ENCODE assay signal across 8 cellular contexts in the genomic region with DNA sequence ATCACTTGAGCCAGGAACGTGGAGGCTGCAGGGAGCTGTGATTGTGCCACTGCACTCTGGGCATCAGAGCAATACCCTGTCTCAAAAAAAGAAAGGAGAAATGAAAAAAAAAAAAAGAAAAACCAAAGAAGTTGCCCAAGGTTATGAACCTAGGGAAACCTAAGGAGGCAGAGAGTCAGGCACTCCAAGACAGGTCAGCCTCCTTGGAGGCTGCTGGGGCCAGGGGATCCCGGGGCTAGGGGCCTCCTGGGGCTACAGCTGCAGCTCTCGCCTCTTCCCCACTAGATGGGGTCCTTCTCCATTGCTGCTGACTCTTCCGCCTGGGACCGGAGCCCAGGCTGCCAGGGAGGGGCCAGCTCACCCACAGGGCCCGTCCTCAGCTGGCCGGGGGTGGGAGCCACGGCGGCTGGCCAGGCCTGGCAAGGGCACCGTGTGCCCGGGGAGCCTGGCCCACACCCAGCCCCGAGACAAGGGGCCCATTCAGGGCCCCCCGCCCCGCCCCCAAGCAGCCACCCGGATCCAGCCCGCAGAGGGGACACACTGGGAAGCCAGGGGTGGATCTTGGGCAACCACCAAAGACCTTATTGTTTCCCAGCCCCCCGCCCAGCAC. TPM values are rescaled to one million over a fixed set of nuclear protein-coding genes. Genes with fewer than 3 reads are reported as not detected.
A peak's percentile ranks its signal among the peaks of the same experiment; 100 is the strongest.
DNase-seq lines count a peak whose midpoint lies in the region; ATAC-seq, FAIRE-seq and TF ChIP-seq lines count a peak whose summit lies in the region.

No MANE protein-coding gene starts in this region.

- no peak for FAIRE-seq in astrocyte (lab: Jason Lieb, UNC)

- H3K27me3 ChIP-seq in astrocyte (ENCODE audit: insufficient read depth, low read length) (no peaks in the 10 kb centered on the region), right atrium auricular region (no peaks in the 10 kb centered on the region), sigmoid colon (no peaks in the 10 kb centered on the region)

- no peaks in the 10 kb centered on the region for H3K27me3 Mint-ChIP-seq in astrocyte (ENCODE audit: low read depth, unreplicated experiment)
- H3K27me3 Mint-ChIP-seq in stimulated activated naive CD8-positive, alpha-beta T cell treated with anti-CD3 and anti-CD28 coated beads, Interleukin-15, amount 100 ng/mL, for 72 hours = no peaks in the 10 kb centered on the region

- H3K79me2 ChIP-seq in astrocyte (ENCODE audit: insufficient read depth, low read length) = no peaks in the 10 kb centered on the region

- H3K4me1 ChIP-seq in astrocyte (ENCODE audit: insufficient read depth, low read length) (peaks cover 18% of the 10 kb centered on the region), right atrium auricular region (peaks cover 0 to 37% of the 10 kb centered on the region in 2 donors), sigmoid colon (peaks cover 0 to 49% (median 41%) of the 10 kb centered on the region in 4 donors)

- H3K36me3 ChIP-seq in astrocyte (ENCODE audit: insufficient read depth, low read length) = no peaks in the 10 kb centered on the region
- peaks cover 11% of the 10 kb centered on the region for H3K36me3 ChIP-seq in right atrium auricular region
- H3K36me3 ChIP-seq in sigmoid colon = peaks cover 0 to 41% (median 7%) of the 10 kb centered on the region in 4 donors

- intact Hi-C loops in sigmoid colon (cut with DNase I) = loop anchor here (5.0 kb wide), 2 partner anchors 211 to 226 kb away; partner anchors contain the start of gene GIGYF1

- no peak overlapping the region for H3K4me3 Mint-ChIP-seq in astrocyte (ENCODE audit: unreplicated experiment)
- H3K4me3 Mint-ChIP-seq in stimulated activated naive CD8-positive, alpha-beta T cell treated with anti-CD3 and anti-CD28 coated beads, Interleukin-15, amount 100 ng/mL, for 72 hours = no peak overlapping the region

- no peaks in the 10 kb centered on the region for H3K9me3 ChIP-seq in astrocyte (ENCODE audit: insufficient read depth, low read depth, low read length)
- H3K9me3 ChIP-seq in right atrium auricular region = no peaks in the 10 kb centered on the region
- no peaks in the 10 kb centered on the region for H3K9me3 ChIP-seq in sigmoid colon

- no peak for ATAC-seq in stimulated activated naive CD8-positive, alpha-beta T cell treated with anti-CD3 and anti-CD28 coated beads, Interleukin-15, amount 100 ng/mL, for 72 hours

- H4K20me1 ChIP-seq in astrocyte (ENCODE audit: insufficient read depth, low read length) = peaks cover 25% of the 10 kb centered on the region

- TF ChIP-seq EP300 in sigmoid colon (IDR thresholded peaks at IDR 0.05) = no peak

- H3K4me1 Mint-ChIP-seq in astrocyte (ENCODE audit: low read depth, unreplicated experiment) = peaks cover 2% of the 10 kb centered on the region
- H3K4me1 Mint-ChIP-seq in stimulated activated naive CD8-positive, alpha-beta T cell treated with anti-CD3 and anti-CD28 coated beads, Interleukin-15, amount 100 ng/mL, for 72 hours = peaks cover 34% of the 10 kb centered on the region

- peaks cover 7% of the 10 kb centered on the region for H3K36me3 Mint-ChIP-seq in astrocyte (ENCODE audit: low read depth, unreplicated experiment)

- H3K4me3 ChIP-seq in astrocyte (ENCODE audit: insufficient read depth, low read depth, low read length) (no peak overlapping the region), right atrium auricular region (peak overlapping the region in 1 of 2 donors; percentile 26), sigmoid colon (peak overlapping the region in 3 of 4 donors; percentile 14 to 23 (median 21))

- no peak overlapping the region for H2AFZ ChIP-seq in astrocyte (ENCODE audit: low read depth, low read length)

- H3K9me3 Mint-ChIP-seq in astrocyte (ENCODE audit: unreplicated experiment) = no peaks in the 10 kb centered on the region
- no peaks in the 10 kb centered on the region for H3K9me3 Mint-ChIP-seq in stimulated activated naive CD8-positive, alpha-beta T cell treated with anti-CD3 and anti-CD28 coated beads, Interleukin-15, amount 100 ng/mL, for 72 hours

- peak overlapping the region; percentile 44 for H3K4me2 ChIP-seq in astrocyte (ENCODE audit: low read length)

- peak overlapping the region; percentile 14 for H3K27ac Mint-ChIP-seq in astrocyte (ENCODE audit: unreplicated experiment)
- peak overlapping the region in 1 of 2 donors; percentile 48 for H3K27ac Mint-ChIP-seq in stimulated activated naive CD8-positive, alpha-beta T cell treated with anti-CD3 and anti-CD28 coated beads, Interleukin-15, amount 100 ng/mL, for 72 hours

- WGBS in sigmoid colon, 2 donors = 9 to 34% methylated on average over 17 of the region's 17 CpGs

- H3K9ac ChIP-seq in astrocyte (ENCODE audit: low read length) = no peak overlapping the region

- TF ChIP-seq POLR2A in sigmoid colon (IDR thresholded peaks at IDR 0.05) = no peak

- H3K27ac ChIP-seq in astrocyte (ENCODE audit: low read depth, low read length) (no peak overlapping the region), right atrium auricular region (peak overlapping the region; percentile 75 to 77), sigmoid colon (peak overlapping the region; percentile 54 to 77 (median 72))

- TF ChIP-seq CTCF in astrocyte (IDR thresholded peaks at IDR 0.05; ENCODE audit: insufficient read depth, low read depth, low read length) = peak; percentile 40
- peak; percentile 60 to 85 for TF ChIP-seq CTCF in right atrium auricular region (IDR thresholded peaks at IDR 0.05)
- TF ChIP-seq CTCF in sigmoid colon (IDR thresholded peaks at IDR 0.05) = peak; percentile 35 to 79 (median 60)

- peak; percentile 75 for DNase-seq in ELR (ENCODE audit: low read depth)
- peak; percentile 39 for DNase-seq in NCI-H1694 treated with DMSO at 0.1 percent for 48 hours (lab: John Stamatoyannopoulos, UW)
- peak; percentile 55 for DNase-seq in astrocyte (ENCODE audit: low read depth)
- peak; percentile 68 for DNase-seq in right atrium auricular region (ENCODE audit: low spot score)
- peak; percentile 92 for DNase-seq in sigmoid colon
- no peak for DNase-seq in stimulated activated CD4-positive, alpha-beta T cell treated with anti-CD3 and anti-CD28 coated beads, Interleukin-4, amount 100 ng/mL, for 24 hours
- DNase-seq in SKM-1 (lab: John Stamatoyannopoulos, UW; ENCODE audit: unreplicated experiment) = no peak
- no peak for DNase-seq in stimulated activated naive CD8-positive, alpha-beta T cell treated with anti-CD3 and anti-CD28 coated beads, Interleukin-15, amount 100 ng/mL, for 72 hours

RNA-seq across cellular contexts. Expression of gene SPACDR, which starts 1.7 kb away (rescaled TPM):
- 2.5 and 2.6 TPM in 2 replicates for total RNA-seq in astrocyte
- total RNA-seq in right atrium auricular region = not detected
- total RNA-seq in sigmoid colon = under 1 TPM in 1 of 4 donors, not detected in 3; 0.95 TPM
- under 1 TPM in 1 of 3 donors, not detected in 2; 0.63 TPM for polyA plus RNA-seq in sigmoid colon

RNA-seq across cellular contexts. Expression of gene TSC22D4, which starts 13.2 kb away (rescaled TPM):
- 52.9 and 53.4 TPM in 2 replicates for total RNA-seq in astrocyte
- 10 to 100 TPM; 26.2 to 34.6 TPM for total RNA-seq in right atrium auricular region
- 10 to 100 TPM; 24.4 to 31.6 (median 28.5) TPM for total RNA-seq in sigmoid colon
- polyA plus RNA-seq in sigmoid colon = 10 to 100 TPM; 46.8 to 53.5 (median 51.1) TPM

RNA-seq across cellular contexts. Expression of gene NYAP1, which starts 17.9 kb away (rescaled TPM):
- 2.5 and 2.6 TPM in 2 replicates for total RNA-seq in astrocyte
- 1 to 10 TPM in 1 of 2 donors, under 1 TPM in 1; 0.37 to 1.5 TPM for total RNA-seq in right atrium auricular region
- total RNA-seq in sigmoid colon = 1 to 10 TPM; 1.1 to 1.5 (median 1.4) TPM
- polyA plus RNA-seq in sigmoid colon = 1 to 10 TPM in 1 of 3 donors, under 1 TPM in 1, not detected in 1; 0.23 to 1.6 TPM

RNA-seq across cellular contexts. Expression of gene PPP1R35, which starts 29.5 kb away (rescaled TPM):
- total RNA-seq in astrocyte (18.5 and 19.7 TPM in 2 replicates), right atrium auricular region (10 to 100 TPM; 18.7 to 20.2 TPM), sigmoid colon (10 to 100 TPM; 17.4 to 42.6 (median 35.2) TPM)
- polyA plus RNA-seq in sigmoid colon = 10 to 100 TPM; 28.2 to 45.5 (median 31.4) TPM

RNA-seq across cellular contexts. Expression of gene MEPCE, which starts 36.2 kb away (rescaled TPM):
- total RNA-seq in astrocyte (20.2 and 20.5 TPM in 2 replicates), right atrium auricular region (10 to 100 TPM; 12.6 to 21.9 TPM), sigmoid colon (10 to 100 TPM; 20.0 to 29.7 (median 25.5) TPM)
- polyA plus RNA-seq in sigmoid colon = 10 to 100 TPM; 18.0 to 32.1 (median 19.7) TPM

Comparison
In these comparisons a context has a peak if more than half of its experiments do, and no peak if none do; other contexts are left out.
1. DNase-seq: peak in ELR (single experiment), NCI-H1694 treated with DMSO at 0.1 percent for 48 hours (single experiment), astrocyte (single experiment), right atrium auricular region (single experiment) and sigmoid colon (single experiment); none in stimulated activated CD4-positive, alpha-beta T cell treated with anti-CD3 and anti-CD28 coated beads, Interleukin-4, amount 100 ng/mL, for 24 hours (single experiment), SKM-1 (single experiment) and stimulated activated naive CD8-positive, alpha-beta T cell treated with anti-CD3 and anti-CD28 coated beads, Interleukin-15, amount 100 ng/mL, for 72 hours (0 of 2).
2. Peak in every context shown above with its lines, with median percentiles within 50 percentile points of each other: CTCF ChIP-seq.